In the genomic region with DNA sequence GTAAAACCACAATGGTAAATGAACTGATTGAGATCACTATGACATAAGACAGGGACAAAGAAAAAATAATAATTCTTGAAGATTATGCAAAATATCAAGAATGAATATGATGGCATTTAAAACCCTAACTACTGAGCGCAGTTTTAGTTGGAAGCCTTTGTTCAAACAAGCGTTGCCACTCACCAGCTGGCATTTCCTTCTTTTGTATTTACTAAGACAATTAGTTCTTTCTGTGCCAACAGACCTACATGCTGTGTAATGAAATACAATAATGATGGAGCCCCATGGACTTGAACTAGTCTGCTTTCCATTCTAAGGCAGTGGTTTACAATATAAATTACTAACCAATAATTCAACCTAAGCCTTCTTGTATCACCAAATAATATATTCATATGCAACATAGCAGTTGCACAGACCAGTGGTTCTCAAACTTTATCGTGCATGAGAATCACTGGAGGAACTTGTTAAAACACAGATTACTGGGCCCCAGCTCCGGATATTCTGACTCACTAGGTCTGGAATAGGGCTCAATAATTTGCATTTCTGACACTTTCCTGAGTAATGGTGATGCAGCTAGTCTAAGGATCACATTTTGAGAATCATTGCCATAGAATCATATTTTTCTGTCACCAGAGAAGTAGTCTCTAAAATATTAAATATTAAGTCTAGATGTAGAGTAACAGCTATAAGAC, we compare ENCODE assay signal across 13 cellular contexts.
"Had no signal": no experiment of that assay in that cellular context is flagged by ENCODE, and none has a peak within 500 bp of the region (broad histone marks: within the 10 kb centered on the region; RNA-seq: fewer than 3 reads in every experiment).

No MANE protein-coding gene starts in this region.

- DNase-seq: activated CD4-positive, alpha-beta memory T cell treated with anti-CD3 and anti-CD28 coated beads, Interleukin-2, amount 10 ng/mL, durations not matched to agents 7 days and 5 days; activated CD4-positive, alpha-beta T cell treated with anti-CD3 and anti-CD28 coated beads for 36 hours; activated CD8-positive, alpha-beta memory T cell treated with anti-CD3 and anti-CD28 coated beads, Interleukin-2, amount 50 U/mL, for 48 hours; activated naive CD4-positive, alpha-beta T cell treated with Interleukin-2 at 50 U/mL for 16 hours; left colon; naive thymus-derived CD4-positive, alpha-beta T cell; T-cell; tibial artery; WERI-Rb-1 had no signal

- H3K4me3 ChIP-seq: lung, right atrium auricular region, skin epidermis, tibial artery had no signal

- H3K36me3 ChIP-seq: right atrium auricular region, tibial artery, WERI-Rb-1 had no signal

- H3K4me1 ChIP-seq: parathyroid adenoma, right atrium auricular region, tibial artery had no signal

- H3K27me3 ChIP-seq: right atrium auricular region, tibial artery had no signal

- H3K27ac ChIP-seq: parathyroid adenoma, right atrium auricular region, skin epidermis, tibial artery, WERI-Rb-1 had no signal
